9 cellular contexts compared by ENCODE assay signal in genomic region chr11:85682330-85683305, GRCh38. TPM values are rescaled to one million over a fixed set of nuclear protein-coding genes. Genes with fewer than 3 reads are reported as not detected.
DNase-seq lines count a peak whose midpoint lies in the region; ATAC-seq and TF ChIP-seq lines count a peak whose summit lies in the region.
"Had no signal": no experiment of that assay in that cellular context is flagged by ENCODE, and none has a peak within 500 bp of the region (broad histone marks: within the 10 kb centered on the region; RNA-seq: fewer than 3 reads in every experiment).

No MANE protein-coding gene starts in this region.

- no peak for TF ChIP-seq CTCF in CD4-positive, alpha-beta T cell (IDR thresholded peaks at IDR 0.05)
- TF ChIP-seq CTCF in natural killer cell (IDR thresholded peaks at IDR 0.05): no peak

- DNase-seq in CD4-positive, alpha-beta T cell: peak; percentile 22 to 66 (median 42)
- peak; percentile 66 for DNase-seq in NAMALWA (ENCODE audit: low spot score)
- peak; percentile 75 for DNase-seq in activated CD4-positive, alpha-beta memory T cell treated with anti-CD3 and anti-CD28 coated beads for 36 hours
- peak; percentile 36 to 49 (median 45) for DNase-seq in effector memory CD8-positive, alpha-beta T cell
- peak; percentile 49 for DNase-seq in natural killer cell
- DNase-seq in stimulated activated naive CD8-positive, alpha-beta T cell treated with anti-CD3 and anti-CD28 coated beads, Interleukin-15, Interleukin-2, amounts not matched to agents 100 U/mL and 50 U/mL, for 24 hours: peak; percentile 79
- no peak for DNase-seq in NCI-H82 (lab: John Stamatoyannopoulos, UW)

- H3K27me3 Mint-ChIP-seq in CD4-positive, alpha-beta T cell: no peaks in the 10 kb centered on the region
- peaks cover 2% of the 10 kb centered on the region for H3K27me3 Mint-ChIP-seq in activated CD4-positive, alpha-beta memory T cell treated with anti-CD3 and anti-CD28 coated beads for 36 hours
- peaks cover 0 to 5% of the 10 kb centered on the region in 2 donors for H3K27me3 Mint-ChIP-seq in effector memory CD8-positive, alpha-beta T cell
- H3K27me3 Mint-ChIP-seq in natural killer cell (ENCODE audit: low read depth in 2 of 2): no peaks in the 10 kb centered on the region

- H3K4me3 Mint-ChIP-seq in CD4-positive, alpha-beta T cell: peak overlapping the region; percentile 86
- peak overlapping the region; percentile 64 for H3K4me3 Mint-ChIP-seq in activated CD4-positive, alpha-beta memory T cell treated with anti-CD3 and anti-CD28 coated beads for 36 hours
- H3K4me3 Mint-ChIP-seq in effector memory CD8-positive, alpha-beta T cell: peak overlapping the region; percentile 80 to 87
- peak overlapping the region; percentile 85 for H3K4me3 Mint-ChIP-seq in natural killer cell

- CTCF ChIA-PET in CD4-positive, alpha-beta T cell (lab: Charles Lee): no interaction called here
- CTCF ChIA-PET in activated CD4-positive, alpha-beta memory T cell treated with anti-CD3 and anti-CD28 coated beads for 36 hours (lab: Charles Lee): interaction anchor here (1.7 kb wide), 1 partner anchor 12 kb away, joined by 3 read pairs; no protein-coding TSS in a partner anchor

- H3K27ac Mint-ChIP-seq in CD4-positive, alpha-beta T cell: no peak overlapping the region
- peak overlapping the region; percentile 12 for H3K27ac Mint-ChIP-seq in activated CD4-positive, alpha-beta memory T cell treated with anti-CD3 and anti-CD28 coated beads for 36 hours
- peak overlapping the region; percentile 79 to 92 for H3K27ac Mint-ChIP-seq in effector memory CD8-positive, alpha-beta T cell
- H3K27ac Mint-ChIP-seq in natural killer cell: peak overlapping the region; percentile 65 to 78

- intact Hi-C loops in CD4-positive, alpha-beta T cell (cut with DNase I, micrococcal nuclease): loop anchor here in 1 of 2 experiments (10.0 kb wide), 1 partner anchor 282 kb away; no protein-coding TSS in a partner anchor
- intact Hi-C loops in activated CD4-positive, alpha-beta memory T cell treated with anti-CD3 and anti-CD28 coated beads for 36 hours (cut with micrococcal nuclease): no loop called here
- intact Hi-C loops in natural killer cell (cut with micrococcal nuclease): no loop called here

- H3K27me3 ChIP-seq in CD4-positive, alpha-beta T cell (ENCODE audit: control insufficient read depth, insufficient read depth, low read length): no peaks in the 10 kb centered on the region

- no peak overlapping the region for H3K27ac ChIP-seq in CD4-positive, alpha-beta T cell (ENCODE audit: low read depth, low read length)

- no peaks in the 10 kb centered on the region for H3K9me3 Mint-ChIP-seq in CD4-positive, alpha-beta T cell
- H3K9me3 Mint-ChIP-seq in activated CD4-positive, alpha-beta memory T cell treated with anti-CD3 and anti-CD28 coated beads for 36 hours: no peaks in the 10 kb centered on the region
- H3K9me3 Mint-ChIP-seq in effector memory CD8-positive, alpha-beta T cell: no peaks in the 10 kb centered on the region
- H3K9me3 Mint-ChIP-seq in natural killer cell: no peaks in the 10 kb centered on the region

- no peaks in the 10 kb centered on the region for H3K36me3 Mint-ChIP-seq in CD4-positive, alpha-beta T cell (ENCODE audit: low read depth)
- no peaks in the 10 kb centered on the region for H3K36me3 Mint-ChIP-seq in activated CD4-positive, alpha-beta memory T cell treated with anti-CD3 and anti-CD28 coated beads for 36 hours
- no peaks in the 10 kb centered on the region for H3K36me3 Mint-ChIP-seq in effector memory CD8-positive, alpha-beta T cell (ENCODE audit: insufficient read depth)
- no peaks in the 10 kb centered on the region for H3K36me3 Mint-ChIP-seq in natural killer cell

- POLR2A ChIA-PET in CD4-positive, alpha-beta T cell (lab: Charles Lee): interaction anchor here (0.7 to 1.9 kb wide), 2 partner anchors 17 to 1616 kb away, joined by 3 to 5 read pairs; no protein-coding TSS in a partner anchor
- POLR2A ChIA-PET in activated CD4-positive, alpha-beta memory T cell treated with anti-CD3 and anti-CD28 coated beads for 36 hours (lab: Charles Lee): no interaction called here

- peaks cover 11% of the 10 kb centered on the region for H3K4me1 Mint-ChIP-seq in CD4-positive, alpha-beta T cell (ENCODE audit: low read depth)
- H3K4me1 Mint-ChIP-seq in activated CD4-positive, alpha-beta memory T cell treated with anti-CD3 and anti-CD28 coated beads for 36 hours (ENCODE audit: low read depth): peaks cover 4% of the 10 kb centered on the region
- peaks cover 7 to 20% of the 10 kb centered on the region in 2 donors for H3K4me1 Mint-ChIP-seq in effector memory CD8-positive, alpha-beta T cell (ENCODE audit: low read depth in 2 of 2)
- peaks cover 26 to 31% of the 10 kb centered on the region in 2 donors for H3K4me1 Mint-ChIP-seq in natural killer cell

- no peaks in the 10 kb centered on the region for H3K9me3 ChIP-seq in CD4-positive, alpha-beta T cell (ENCODE audit: control insufficient read depth, low read length)

- peak; percentile 76 for ATAC-seq in CD4-positive, alpha-beta T cell (ENCODE audit: poor library complexity)
- peak; percentile 88 for ATAC-seq in GM21390 (IDR thresholded peaks at IDR 0.05; ENCODE audit: unreplicated experiment)
- ATAC-seq in effector memory CD8-positive, alpha-beta T cell (replicated peaks): peak; percentile 79
- peak; percentile 71 to 87 (median 78) for ATAC-seq in natural killer cell
- ATAC-seq in stimulated activated naive CD8-positive, alpha-beta T cell treated with anti-CD3 and anti-CD28 coated beads, Interleukin-15, Interleukin-2, amounts not matched to agents 100 U/mL and 50 U/mL, for 24 hours: peak; percentile 85

RNA-seq across cellular contexts. Expression of gene CCDC89, which starts 3.4 kb away (rescaled TPM):
- total RNA-seq in CD4-positive, alpha-beta T cell: not detected
- not detected for total RNA-seq in activated CD4-positive, alpha-beta memory T cell treated with anti-CD3 and anti-CD28 coated beads for 36 hours
- under 1 TPM; 0.25 to 0.31 (median 0.25) TPM for total RNA-seq in natural killer cell
- total RNA-seq: H1 had no signal

RNA-seq across cellular contexts. Expression of gene CREBZF, which starts 17.7 kb away (rescaled TPM):
- 10 to 100 TPM; 54.8 to 55.9 TPM for total RNA-seq in CD4-positive, alpha-beta T cell
- total RNA-seq in activated CD4-positive, alpha-beta memory T cell treated with anti-CD3 and anti-CD28 coated beads for 36 hours: 10 to 100 TPM; 40.8 to 45.2 TPM
- total RNA-seq in natural killer cell: 10 to 100 TPM; 60.1 to 92.7 (median 82.0) TPM

RNA-seq across cellular contexts. Expression of gene TMEM126A, which starts 34.9 kb away (rescaled TPM):
- 10 to 100 TPM; 17.0 to 19.5 TPM for total RNA-seq in CD4-positive, alpha-beta T cell
- 10 to 100 TPM; 45.3 to 49.4 TPM for total RNA-seq in activated CD4-positive, alpha-beta memory T cell treated with anti-CD3 and anti-CD28 coated beads for 36 hours
- 10 to 100 TPM; 16.8 to 27.6 (median 23.2) TPM for total RNA-seq in natural killer cell

RNA-seq across cellular contexts. Expression of gene TMEM126B, which starts 54.2 kb away (rescaled TPM):
- total RNA-seq in CD4-positive, alpha-beta T cell: 10 to 100 TPM; 16.3 to 16.8 TPM
- total RNA-seq in activated CD4-positive, alpha-beta memory T cell treated with anti-CD3 and anti-CD28 coated beads for 36 hours: 10 to 100 TPM; 59.8 to 64.5 TPM
- 10 to 100 TPM; 29.4 to 38.6 (median 31.2) TPM for total RNA-seq in natural killer cell

RNA-seq across cellular contexts. Expression of gene DLG2, which starts 55.5 kb away (rescaled TPM):
- total RNA-seq in CD4-positive, alpha-beta T cell: 1 to 10 TPM; 2.0 to 2.1 TPM
- 1 to 10 TPM; 1.7 to 2.1 TPM for total RNA-seq in activated CD4-positive, alpha-beta memory T cell treated with anti-CD3 and anti-CD28 coated beads for 36 hours
- 1 to 10 TPM; 1.7 to 2.9 (median 2.2) TPM for total RNA-seq in natural killer cell
